13 cellular contexts compared by ENCODE assay signal in the genomic region with DNA sequence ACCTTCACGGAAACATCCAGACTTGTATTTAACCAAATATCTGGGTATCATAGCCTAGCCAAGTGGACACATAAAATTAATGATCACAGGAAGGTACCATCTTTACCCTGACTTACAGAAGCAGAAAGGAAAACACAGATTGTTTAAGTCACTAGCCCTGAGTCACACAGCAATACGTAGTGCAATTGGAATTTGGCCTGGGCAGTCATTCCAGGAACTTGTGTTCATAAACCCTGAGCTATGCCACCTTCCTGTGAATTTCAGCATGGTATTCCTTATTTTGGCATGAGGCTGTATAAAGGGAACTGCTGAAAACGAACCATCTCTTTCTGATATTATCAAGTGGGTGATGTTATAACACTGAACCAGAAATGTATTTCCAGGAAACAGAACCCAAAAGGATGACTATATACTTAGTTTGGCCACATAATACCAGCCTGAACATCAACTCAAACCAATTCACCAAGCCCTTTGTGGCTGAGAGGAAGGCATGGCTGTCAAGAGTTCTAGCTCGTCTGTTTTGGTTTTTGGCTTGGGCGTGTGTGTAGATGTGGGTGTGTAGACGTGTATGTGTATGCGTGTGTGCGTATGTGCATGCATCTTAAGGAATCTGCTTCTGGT.
DNase-seq lines count a peak whose midpoint lies in the region; ATAC-seq, FAIRE-seq and TF ChIP-seq lines count a peak whose summit lies in the region.
"Had no signal": no experiment of that assay in that cellular context is flagged by ENCODE, and none has a peak within 500 bp of the region (broad histone marks: within the 10 kb centered on the region; RNA-seq: fewer than 3 reads in every experiment).

No MANE protein-coding gene starts in this region.

- no peaks in the 10 kb centered on the region for H3K9me3 ChIP-seq in small intestine (ENCODE audit: control insufficient read depth, low read depth)
- no peaks in the 10 kb centered on the region for H3K9me3 ChIP-seq in testis
- H3K9me3 ChIP-seq: suprapubic skin had no signal

- H3K36me3 Mint-ChIP-seq in activated naive CD4-positive, alpha-beta T cell treated with anti-CD3 and anti-CD28 coated beads for 36 hours (ENCODE audit: low read depth): no peaks in the 10 kb centered on the region
- H3K36me3 Mint-ChIP-seq: brain; naive thymus-derived CD8-positive, alpha-beta T cell had no signal

- no peak for ATAC-seq in GM21786 (IDR thresholded peaks at IDR 0.05; ENCODE audit: unreplicated experiment)
- ATAC-seq in HG03520 (IDR thresholded peaks at IDR 0.05; ENCODE audit: unreplicated experiment): no peak
- ATAC-seq: naive thymus-derived CD8-positive, alpha-beta T cell had no signal

- H3K4me3 ChIP-seq in HFF-Myc (replicated peaks; ENCODE audit: low read depth, low read length) (no peak overlapping the region), small intestine (ENCODE audit: low read depth in 1 of 2, low read length in 2 of 2) (no peak overlapping the region), testis (no peak overlapping the region)
- H3K4me3 ChIP-seq: suprapubic skin had no signal

- no peaks in the 10 kb centered on the region for H3K27me3 Mint-ChIP-seq in activated naive CD4-positive, alpha-beta T cell treated with anti-CD3 and anti-CD28 coated beads for 36 hours (ENCODE audit: low read depth)
- H3K27me3 Mint-ChIP-seq: activated CD4-positive, alpha-beta memory T cell treated with anti-CD3 and anti-CD28 coated beads, Interleukin-2, amount 10 ng/mL, durations not matched to agents 7 days and 5 days; brain; naive thymus-derived CD8-positive, alpha-beta T cell had no signal

- TF ChIP-seq POLR2A in testis (IDR thresholded peaks at IDR 0.05): no peak

- intact Hi-C loops in testis (cut with DNase I; ENCODE audit: low total_unique reads): no loop called here
- intact Hi-C loops in activated naive CD4-positive, alpha-beta T cell treated with anti-CD3 and anti-CD28 coated beads for 36 hours (cut with micrococcal nuclease): no loop called here

- no peaks in the 10 kb centered on the region for H3K4me1 ChIP-seq in small intestine (ENCODE audit: control insufficient read depth in 2 of 2, insufficient read depth in 1 of 2, low read depth in 1 of 2, low read length in 1 of 2)
- H3K4me1 ChIP-seq in testis: no peaks in the 10 kb centered on the region

- H3K27me3 ChIP-seq in small intestine (ENCODE audit: control insufficient read depth in 2 of 2, insufficient read depth in 2 of 2, low read length in 2 of 2): no peaks in the 10 kb centered on the region
- H3K27me3 ChIP-seq in testis: no peaks in the 10 kb centered on the region
- H3K27me3 ChIP-seq: suprapubic skin had no signal

- H3K36me3 ChIP-seq in small intestine (ENCODE audit: control insufficient read depth in 2 of 2, insufficient read depth in 2 of 2, low read length in 2 of 2): no peaks in the 10 kb centered on the region
- no peaks in the 10 kb centered on the region for H3K36me3 ChIP-seq in testis (ENCODE audit: low read depth, missing control alignments)
- H3K36me3 ChIP-seq: suprapubic skin had no signal

- no peak overlapping the region for H3K4me3 Mint-ChIP-seq in activated naive CD4-positive, alpha-beta T cell treated with anti-CD3 and anti-CD28 coated beads for 36 hours
- H3K4me3 Mint-ChIP-seq: activated CD4-positive, alpha-beta memory T cell treated with anti-CD3 and anti-CD28 coated beads, Interleukin-2, amount 10 ng/mL, durations not matched to agents 7 days and 5 days; brain; naive thymus-derived CD8-positive, alpha-beta T cell had no signal

- H3K27ac ChIP-seq in small intestine (ENCODE audit: low read depth in 1 of 2, low read length in 1 of 2): no peak overlapping the region
- H3K27ac ChIP-seq in testis: no peak overlapping the region
- H3K27ac ChIP-seq: suprapubic skin had no signal

- H3K4me1 Mint-ChIP-seq in activated naive CD4-positive, alpha-beta T cell treated with anti-CD3 and anti-CD28 coated beads for 36 hours (ENCODE audit: low read depth): no peaks in the 10 kb centered on the region

- TF ChIP-seq CTCF in HFF-Myc (IDR thresholded peaks at IDR 0.05; ENCODE audit: low read depth, low read length, missing control alignments): no peak
- no peak for TF ChIP-seq CTCF in testis (IDR thresholded peaks at IDR 0.05)

- H3K9me3 Mint-ChIP-seq in activated naive CD4-positive, alpha-beta T cell treated with anti-CD3 and anti-CD28 coated beads for 36 hours: no peaks in the 10 kb centered on the region
- H3K9me3 Mint-ChIP-seq: activated CD4-positive, alpha-beta memory T cell treated with anti-CD3 and anti-CD28 coated beads, Interleukin-2, amount 10 ng/mL, durations not matched to agents 7 days and 5 days; naive thymus-derived CD8-positive, alpha-beta T cell had no signal

- CTCF ChIA-PET in activated naive CD4-positive, alpha-beta T cell treated with anti-CD3 and anti-CD28 coated beads for 36 hours (lab: Charles Lee): no interaction called here

- WGBS in small intestine, 3 donors: 73 to 84% (median 82%) methylated on average over 8 of the region's 8 CpGs
- WGBS in testis, 2 donors: 91% methylated on average over 8 of the region's 8 CpGs

- DNase-seq in HFF-Myc (ENCODE audit: extremely low read depth, low read depth) (peak; percentile 61), amniotic epithelial cell (ENCODE audit: low read depth) (peak; percentile 87), glomerular endothelial cell (ENCODE audit: extremely low read depth, low read depth, low spot score) (peak; percentile 67), small intestine (peak; percentile 75), testis (no peak)
- no peak for DNase-seq in activated naive CD4-positive, alpha-beta T cell treated with anti-CD3 and anti-CD28 coated beads for 36 hours
- DNase-seq: activated CD4-positive, alpha-beta memory T cell treated with anti-CD3 and anti-CD28 coated beads, Interleukin-2, amount 10 ng/mL, durations not matched to agents 7 days and 5 days; naive thymus-derived CD8-positive, alpha-beta T cell; stimulated activated CD4-positive, alpha-beta T cell treated with anti-CD3 and anti-CD28 coated beads, Interleukin-2, amount 100 ng/mL, for 48 hours had no signal

- no peak for FAIRE-seq in small intestine (lab: Jason Lieb, UNC)

- H3K27ac Mint-ChIP-seq in activated naive CD4-positive, alpha-beta T cell treated with anti-CD3 and anti-CD28 coated beads for 36 hours: no peak overlapping the region
- H3K27ac Mint-ChIP-seq: activated CD4-positive, alpha-beta memory T cell treated with anti-CD3 and anti-CD28 coated beads, Interleukin-2, amount 10 ng/mL, durations not matched to agents 7 days and 5 days; brain; naive thymus-derived CD8-positive, alpha-beta T cell had no signal

Comparison
In these comparisons a context has a peak if more than half of its experiments do, and no peak if none do; other contexts are left out.
1. DNase-seq: peak in HFF-Myc (single experiment), amniotic epithelial cell (single experiment), glomerular endothelial cell (single experiment) and small intestine (single experiment); none in testis (single experiment) and activated naive CD4-positive, alpha-beta T cell treated with anti-CD3 and anti-CD28 coated beads for 36 hours (single experiment).